In the genomic region with DNA sequence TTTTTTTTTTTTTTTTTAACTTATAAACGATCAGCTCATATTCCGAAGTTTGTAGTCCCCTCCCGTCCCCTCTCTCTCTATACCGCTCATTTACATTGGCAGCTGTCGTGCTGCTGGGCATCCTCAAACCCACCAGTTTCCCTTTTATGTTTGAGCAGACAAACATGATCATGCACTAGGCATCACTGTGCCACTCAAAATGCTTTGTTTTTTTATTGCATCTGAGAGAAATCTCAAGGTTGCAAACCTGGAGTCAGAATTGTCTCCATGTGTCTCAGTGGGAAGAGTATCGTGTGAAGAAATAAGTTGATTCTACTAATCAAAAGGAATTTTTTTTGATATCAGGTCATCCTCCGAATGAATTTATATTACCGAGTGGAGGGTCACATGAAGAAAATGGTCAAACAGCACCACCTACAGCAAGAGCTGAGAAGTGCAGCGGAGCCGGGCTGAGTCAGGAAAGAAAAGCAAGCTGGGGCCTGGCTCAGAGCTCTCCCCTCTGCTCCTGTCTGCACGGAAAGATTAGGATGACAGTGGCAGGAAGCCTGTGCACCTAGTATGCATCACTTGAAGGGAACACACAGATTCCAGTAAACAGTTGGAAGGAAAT, we compare ENCODE assay signal across 7 cellular contexts. TPM values are rescaled to one million over a fixed set of nuclear protein-coding genes. Genes with fewer than 3 reads are reported as not detected.
DNase-seq lines count a peak whose midpoint lies in the region; ATAC-seq and TF ChIP-seq lines count a peak whose summit lies in the region.
"Not testable (repeated sequence)": the region's sequence is repeated elsewhere in the genome, so short reads cannot be mapped to it uniquely, and the experiment has no call there.

No MANE protein-coding gene starts in this region.

- H3K36me3 ChIP-seq in Loucy (ENCODE audit: insufficient read depth, low read length); ascending aorta; neural cell (ENCODE audit: insufficient read depth, low read length): not testable (repeated sequence)

- H3K9me3 ChIP-seq in Loucy (ENCODE audit: insufficient read depth, low read depth, low read length); ascending aorta; neural cell (ENCODE audit: low read length): not testable (repeated sequence)

- not testable (repeated sequence) for H3F3A ChIP-seq in Loucy (ENCODE audit: low read depth); neural cell (ENCODE audit: insufficient read depth, low read length, poor library complexity, severe bottlenecking)

- peak; percentile 63 for ATAC-seq in GM18505 (IDR thresholded peaks at IDR 0.05; ENCODE audit: unreplicated experiment)
- peak; percentile 53 for ATAC-seq in GM21447 (IDR thresholded peaks at IDR 0.05; ENCODE audit: unreplicated experiment)
- ATAC-seq in HG02981 (IDR thresholded peaks at IDR 0.05; ENCODE audit: unreplicated experiment), result peak; percentile 66
- ATAC-seq in Right ventricle myocardium inferior, result peak; percentile 66

- peak; percentile 38 for TF ChIP-seq CTCF in Loucy (conservative IDR thresholded peaks at IDR 0.05; ENCODE audit: low read length)
- TF ChIP-seq CTCF in ascending aorta (IDR thresholded peaks at IDR 0.05), result peak in 2 of 3 experiments; percentile 36 to 43
- peak; percentile 53 for TF ChIP-seq CTCF in neural cell (IDR thresholded peaks at IDR 0.05; ENCODE audit: poor library complexity, severe bottlenecking)

- H3K9me2 ChIP-seq in Loucy (replicated peaks; ENCODE audit: low read depth, low read length); neural cell (ENCODE audit: insufficient read depth, low read length): not testable (repeated sequence)

- not testable (repeated sequence) for DNase-seq in ascending aorta (ENCODE audit: low spot score in 2 of 2); Right ventricle myocardium inferior (ENCODE audit: missing footprints)

- not testable (repeated sequence) for H3K27me3 ChIP-seq in Loucy (ENCODE audit: insufficient read depth, low read length, poor library complexity, severe bottlenecking); ascending aorta; neural cell (ENCODE audit: insufficient read depth, low read depth, low read length)

- H3K9ac ChIP-seq in Loucy (ENCODE audit: low read depth, low read length, poor library complexity, severe bottlenecking); neural cell (ENCODE audit: low read length): not testable (repeated sequence)

- peak overlapping the region; percentile 43 for H3K4me2 ChIP-seq in Loucy (ENCODE audit: low read depth, low read length, poor library complexity, severe bottlenecking)
- H3K4me2 ChIP-seq in neural cell (ENCODE audit: low read length), result not testable (repeated sequence)

- intact Hi-C loops in ascending aorta (cut with DNase I); Right ventricle myocardium inferior (cut with DNase I): not testable (repeated sequence)

- H3K79me2 ChIP-seq in Loucy (ENCODE audit: insufficient read depth, low read length); neural cell (replicated peaks; ENCODE audit: insufficient read depth, low read length): not testable (repeated sequence)

- not testable (repeated sequence) for TF ChIP-seq RAD21 in neural cell (conservative IDR thresholded peaks at IDR 0.05)

- not testable (repeated sequence) for TF ChIP-seq POLR2A in GM18505 (IDR thresholded peaks at IDR 0.05; ENCODE audit: borderline replicate concordance, extremely low read depth, insufficient read depth, insufficient read length)

- not testable (repeated sequence) for H2AFZ ChIP-seq in Loucy (ENCODE audit: low read length); neural cell (ENCODE audit: low read depth, low read length)

- not testable (repeated sequence) for H3K27ac ChIP-seq in ascending aorta; neural cell (ENCODE audit: low read length)

- not testable (repeated sequence) for TF ChIP-seq EP300 in neural cell (conservative IDR thresholded peaks at IDR 0.05; ENCODE audit: poor library complexity, severe bottlenecking)

- H4K20me1 ChIP-seq in Loucy (ENCODE audit: insufficient read depth, low read length, poor library complexity, severe bottlenecking); neural cell (ENCODE audit: insufficient read depth): not testable (repeated sequence)

- H3K4me1 ChIP-seq in Loucy (ENCODE audit: insufficient read depth, low read length, poor library complexity, severe bottlenecking); ascending aorta: not testable (repeated sequence)

- peak overlapping the region; percentile 37 for H3K4me3 ChIP-seq in Loucy (ENCODE audit: low read length, poor library complexity, severe bottlenecking)
- not testable (repeated sequence) for H3K4me3 ChIP-seq in ascending aorta; neural cell (ENCODE audit: low read length)

RNA-seq across cellular contexts. Expression of a gene that starts 39.9 kb away (rescaled TPM):
- total RNA-seq in ascending aorta, result not detected
- total RNA-seq in Right ventricle myocardium inferior, result not detected
- polyA plus RNA-seq in neural cell, result 0.40 and 2.3 TPM in 2 replicates
- polyA minus RNA-seq in neural cell, result 0.35 and 0.49 TPM in 2 replicates
